Comparison of ENCODE assay signal across 18 cellular contexts in the genomic region with DNA sequence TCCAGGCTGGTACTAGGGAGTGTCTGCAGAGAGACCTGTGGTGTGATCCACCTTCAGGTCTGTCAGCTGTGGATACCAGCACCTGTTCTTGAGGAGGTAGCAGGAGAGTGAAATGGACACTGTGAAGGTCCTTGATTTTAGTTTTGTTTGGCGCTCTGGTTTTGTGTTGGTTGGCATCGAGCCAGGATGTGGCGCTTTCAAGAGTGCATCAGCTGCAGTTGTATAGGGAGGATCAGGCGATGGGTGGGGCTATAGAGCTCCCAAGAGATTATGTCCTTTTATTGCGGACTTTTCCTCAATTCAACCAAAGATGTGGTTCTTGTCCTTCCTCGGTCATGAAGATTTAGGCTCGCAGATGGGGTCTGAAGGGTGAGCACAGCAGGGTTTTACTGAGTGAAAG. TPM values are rescaled to one million over a fixed set of nuclear protein-coding genes. Genes with fewer than 3 reads are reported as not detected.
DNase-seq lines count a peak whose midpoint lies in the region; ATAC-seq and TF ChIP-seq lines count a peak whose summit lies in the region.
"Had no signal": no experiment of that assay in that cellular context is flagged by ENCODE, and none has a peak within 500 bp of the region (broad histone marks: within the 10 kb centered on the region; RNA-seq: fewer than 3 reads in every experiment).

No MANE protein-coding gene starts in this region.

- no peak for DNase-seq in DND-41
- peak; percentile 82 for DNase-seq in NCI-H1436 (lab: John Stamatoyannopoulos, UW)
- peak; percentile 80 to 83 for DNase-seq in SHP77 (lab: John Stamatoyannopoulos, UW)
- no peak for DNase-seq in nephron progenitor cell
- no peak for DNase-seq in NCI-H774 (lab: John Stamatoyannopoulos, UW)
- no peak for DNase-seq in CD4-positive, alpha-beta T cell
- DNase-seq: brain microvascular endothelial cell, KG1, MV-4-11, NCI-H1930, NCI-H524, sigmoid colon, SW 1271, testis had no signal

- peaks cover 30% of the 10 kb centered on the region for H3K36me3 ChIP-seq in DND-41 (ENCODE audit: insufficient read depth, low read length)
- H3K36me3 ChIP-seq: brain microvascular endothelial cell, sigmoid colon had no signal

- H3K4me3 Mint-ChIP-seq in nephron progenitor cell, result no peak overlapping the region
- no peak overlapping the region for H3K4me3 Mint-ChIP-seq in CD4-positive, alpha-beta T cell
- H3K4me3 Mint-ChIP-seq: mesothelial cell of epicardium; stimulated activated effector memory CD8-positive, alpha-beta T cell treated with anti-CD3 and anti-CD28 coated beads, Interleukin-12 subunit alpha, Interleukin-12 subunit beta, amount 100 ng/mL, for 72 hours had no signal

- POLR2A ChIA-PET in CD4-positive, alpha-beta T cell (lab: Charles Lee), result no interaction called here

- H3K27me3 Mint-ChIP-seq in nephron progenitor cell (ENCODE audit: low read depth, poor library complexity), result no peaks in the 10 kb centered on the region
- H3K27me3 Mint-ChIP-seq in CD4-positive, alpha-beta T cell, result no peaks in the 10 kb centered on the region

- no peak overlapping the region for H3K9ac ChIP-seq in DND-41 (ENCODE audit: low read depth, low read length)

- TF ChIP-seq CTCF in DND-41 (IDR thresholded peaks at IDR 0.05; ENCODE audit: borderline replicate concordance, extremely low read depth, low read length, poor library complexity, severe bottlenecking) (no peak), nephron progenitor cell (IDR thresholded peaks at IDR 0.05) (no peak)
- no peak for TF ChIP-seq CTCF in CD4-positive, alpha-beta T cell (IDR thresholded peaks at IDR 0.05)

- H2AFZ ChIP-seq in DND-41 (ENCODE audit: low read depth, low read length), result no peak overlapping the region

- H3K4me3 ChIP-seq in DND-41 (ENCODE audit: low read depth in 1 of 2, low read length in 2 of 2), result no peak overlapping the region
- H3K4me3 ChIP-seq: sigmoid colon, testis had no signal

- ATAC-seq in DND-41 (ENCODE audit: insufficient read depth, low read depth) (peak; percentile 29; the same call in 2 of the 3 replicates), HG03108 (IDR thresholded peaks at IDR 0.05; ENCODE audit: unreplicated experiment) (no peak)
- ATAC-seq in CD4-positive, alpha-beta T cell (ENCODE audit: poor library complexity), result no peak
- ATAC-seq: left lobe of liver; stimulated activated effector memory CD8-positive, alpha-beta T cell treated with anti-CD3 and anti-CD28 coated beads, Interleukin-12 subunit alpha, Interleukin-12 subunit beta, amount 100 ng/mL, for 72 hours had no signal

- peaks cover 5% of the 10 kb centered on the region for H3K4me1 Mint-ChIP-seq in nephron progenitor cell
- H3K4me1 Mint-ChIP-seq in CD4-positive, alpha-beta T cell (ENCODE audit: low read depth), result peaks cover 71% of the 10 kb centered on the region
- H3K4me1 Mint-ChIP-seq: mesothelial cell of epicardium had no signal

- H3K9me3 ChIP-seq in DND-41 (ENCODE audit: insufficient read depth, low read length, severe bottlenecking), result peaks cover 5% of the 10 kb centered on the region
- peaks cover under 1% of the 10 kb centered on the region for H3K9me3 ChIP-seq in CD4-positive, alpha-beta T cell (ENCODE audit: control insufficient read depth, low read length)
- H3K9me3 ChIP-seq: sigmoid colon, testis had no signal

- peaks cover 80% of the 10 kb centered on the region for H3K9me3 Mint-ChIP-seq in nephron progenitor cell
- H3K9me3 Mint-ChIP-seq in CD4-positive, alpha-beta T cell, result peaks cover 20% of the 10 kb centered on the region

- H3K4me1 ChIP-seq in DND-41 (ENCODE audit: insufficient read depth, low read length), result peaks cover 9% of the 10 kb centered on the region
- H3K4me1 ChIP-seq: sigmoid colon, testis had no signal

- no peaks in the 10 kb centered on the region for H3K27me3 ChIP-seq in DND-41 (ENCODE audit: insufficient read depth, low read length, poor library complexity)
- no peaks in the 10 kb centered on the region for H3K27me3 ChIP-seq in CD4-positive, alpha-beta T cell (ENCODE audit: control insufficient read depth, insufficient read depth, low read length)
- H3K27me3 ChIP-seq: brain microvascular endothelial cell, sigmoid colon, testis had no signal

- peaks cover 90% of the 10 kb centered on the region for H3K79me2 ChIP-seq in DND-41 (ENCODE audit: insufficient read depth, low read length)

- intact Hi-C loops in CD4-positive, alpha-beta T cell (cut with DNase I, micrococcal nuclease), result no loop called here

- H3K36me3 Mint-ChIP-seq in nephron progenitor cell (ENCODE audit: low read depth), result peaks cover 96% of the 10 kb centered on the region
- peaks cover 96% of the 10 kb centered on the region for H3K36me3 Mint-ChIP-seq in CD4-positive, alpha-beta T cell (ENCODE audit: low read depth)

- H4K20me1 ChIP-seq in DND-41 (ENCODE audit: insufficient read depth, low read length), result no peaks in the 10 kb centered on the region

- no peak overlapping the region for H3K27ac ChIP-seq in DND-41 (ENCODE audit: low read length)
- H3K27ac ChIP-seq in CD4-positive, alpha-beta T cell (ENCODE audit: low read depth, low read length), result no peak overlapping the region
- H3K27ac ChIP-seq: brain microvascular endothelial cell, sigmoid colon, testis had no signal

- H3K27ac Mint-ChIP-seq in nephron progenitor cell, result peak overlapping the region; percentile 56
- no peak overlapping the region for H3K27ac Mint-ChIP-seq in CD4-positive, alpha-beta T cell
- H3K27ac Mint-ChIP-seq: mesothelial cell of epicardium; stimulated activated effector memory CD8-positive, alpha-beta T cell treated with anti-CD3 and anti-CD28 coated beads, Interleukin-12 subunit alpha, Interleukin-12 subunit beta, amount 100 ng/mL, for 72 hours had no signal

- H3K4me2 ChIP-seq in DND-41 (ENCODE audit: insufficient read depth, low read length), result no peak overlapping the region

- CTCF ChIA-PET in CD4-positive, alpha-beta T cell (lab: Charles Lee), result no interaction called here

RNA-seq across cellular contexts. Expression of a gene that starts 37.5 kb away (rescaled TPM):
- total RNA-seq in CD4-positive, alpha-beta T cell, result 10 to 100 TPM; 38.2 to 39.4 TPM

Comparison
In these comparisons a context has a peak if more than half of its experiments do, and no peak if none do; other contexts are left out.
1. DNase-seq: peak in NCI-H1436 (single experiment) and SHP77 (2 of 2); none in DND-41 (single experiment), nephron progenitor cell (single experiment), NCI-H774 (single experiment) and CD4-positive, alpha-beta T cell (0 of 10).